In genomic region chr2:191359186-191359585, GRCh38 we compare ENCODE assay signal across 16 cellular contexts.
"Had no signal": no experiment of that assay in that cellular context is flagged by ENCODE, and none has a peak within 500 bp of the region (broad histone marks: within the 10 kb centered on the region; RNA-seq: fewer than 3 reads in every experiment).

No MANE protein-coding gene starts in this region.

- H3K9me3 ChIP-seq: ascending aorta, gastrocnemius medialis, mucosa of descending colon, ovary, sigmoid colon, stomach had no signal

- H3K9ac ChIP-seq: neural progenitor cell had no signal

- DNase-seq: activated CD4-positive, alpha-beta T cell treated with anti-CD3 and anti-CD28 coated beads for 36 hours; activated CD4-positive, alpha-beta T cell treated with anti-CD3 and anti-CD28 coated beads, Interleukin-2, amount 50 U/mL, for 48 hours; activated gamma-delta T cell; effector memory CD8-positive, alpha-beta T cell; gastrocnemius medialis; head of caudate nucleus; mucosa of descending colon; naive B cell; ovary; sigmoid colon; stimulated activated CD4-positive, alpha-beta T cell treated with anti-CD3 and anti-CD28 coated beads, Interleukin-4, amount 100 ng/mL, for 24 hours; trophoblast cell had no signal

- H3K4me1 ChIP-seq: gastrocnemius medialis, neural progenitor cell, sigmoid colon had no signal

- H3K36me3 ChIP-seq: ascending aorta, gastrocnemius medialis, neural progenitor cell, ovary, sigmoid colon had no signal

- H3K27ac ChIP-seq: gastrocnemius medialis, neural progenitor cell, ovary, sigmoid colon had no signal

- H2AFZ ChIP-seq: neural progenitor cell had no signal

- H3K4me3 ChIP-seq: ascending aorta, gastrocnemius medialis, mucosa of descending colon, neural progenitor cell, ovary, sigmoid colon, stomach had no signal

- H3K4me2 ChIP-seq: neural progenitor cell had no signal

- H3K27me3 ChIP-seq: ascending aorta, gastrocnemius medialis, neural progenitor cell, ovary, sigmoid colon, stomach had no signal

- FAIRE-seq: TTC549 had no signal
